15 cellular contexts compared by ENCODE assay signal in genomic region chr11:48210052-48210451, GRCh38. TPM values are rescaled to one million over a fixed set of nuclear protein-coding genes. Genes with fewer than 3 reads are reported as not detected.
A peak's percentile ranks its signal among the peaks of the same experiment; 100 is the strongest.
DNase-seq lines count a peak whose midpoint lies in the region; ATAC-seq, FAIRE-seq and TF ChIP-seq lines count a peak whose summit lies in the region.
"Had no signal": no experiment of that assay in that cellular context is flagged by ENCODE, and none has a peak within 500 bp of the region (broad histone marks: within the 10 kb centered on the region; RNA-seq: fewer than 3 reads in every experiment).

No MANE protein-coding gene starts in this region.

- no peaks in the 10 kb centered on the region for H3K36me3 ChIP-seq in breast epithelium

- no peak overlapping the region for H3K4me3 ChIP-seq in breast epithelium
- H3K4me3 ChIP-seq: dorsolateral prefrontal cortex, mucosa of descending colon had no signal

- no peaks in the 10 kb centered on the region for H3K4me1 Mint-ChIP-seq in glutamatergic neuron (ENCODE audit: low read depth, unreplicated experiment)
- H3K4me1 Mint-ChIP-seq: activated naive CD4-positive, alpha-beta T cell treated with anti-CD3 and anti-CD28 coated beads, Interleukin-2, amount 50 U/mL, for 24 hours had no signal

- peak; percentile 32 for DNase-seq in COLO829 (ENCODE audit: low spot score)
- DNase-seq in H54 (ENCODE audit: insufficient read length, low spot score), result no peak
- peak; percentile 55 for DNase-seq in RPMI7951 (ENCODE audit: low read depth)
- DNase-seq in glutamatergic neuron, result no peak
- no peak for DNase-seq in Kasumi-1 (lab: John Stamatoyannopoulos, UW)
- no peak for DNase-seq in NCI-H526 treated with DMSO at 0.1 percent for 48 hours (lab: John Stamatoyannopoulos, UW)
- no peak for DNase-seq in breast epithelium (ENCODE audit: low spot score in 2 of 2)
- DNase-seq: activated CD4-positive, alpha-beta T cell treated with anti-CD3 and anti-CD28 coated beads, Interleukin-2, amount 50 U/mL, for 1 hour; dorsolateral prefrontal cortex; NCI-H2171; Right ventricle myocardium superior had no signal

- no peak overlapping the region for H3K4me3 Mint-ChIP-seq in glutamatergic neuron (ENCODE audit: unreplicated experiment)
- H3K4me3 Mint-ChIP-seq: activated naive CD4-positive, alpha-beta T cell treated with anti-CD3 and anti-CD28 coated beads, Interleukin-2, amount 50 U/mL, for 24 hours had no signal

- peaks cover under 1% of the 10 kb centered on the region for H3K36me3 Mint-ChIP-seq in glutamatergic neuron (ENCODE audit: unreplicated experiment)
- H3K36me3 Mint-ChIP-seq: activated naive CD4-positive, alpha-beta T cell treated with anti-CD3 and anti-CD28 coated beads, Interleukin-2, amount 50 U/mL, for 24 hours had no signal

- H3K4me1 ChIP-seq in breast epithelium, result no peaks in the 10 kb centered on the region

- H3K9me3 Mint-ChIP-seq in glutamatergic neuron (ENCODE audit: unreplicated experiment), result peaks cover 2% of the 10 kb centered on the region
- H3K9me3 Mint-ChIP-seq: activated naive CD4-positive, alpha-beta T cell treated with anti-CD3 and anti-CD28 coated beads, Interleukin-2, amount 50 U/mL, for 24 hours had no signal

- no peaks in the 10 kb centered on the region for H3K9me3 ChIP-seq in breast epithelium
- H3K9me3 ChIP-seq: mucosa of descending colon had no signal

- no peak overlapping the region for H3K27ac Mint-ChIP-seq in glutamatergic neuron (ENCODE audit: unreplicated experiment)
- H3K27ac Mint-ChIP-seq: activated naive CD4-positive, alpha-beta T cell treated with anti-CD3 and anti-CD28 coated beads, Interleukin-2, amount 50 U/mL, for 24 hours had no signal

- peak; percentile 62 for FAIRE-seq in H54 (lab: Jason Lieb, UNC)

- no peak for ATAC-seq in HG02623 (IDR thresholded peaks at IDR 0.05; ENCODE audit: unreplicated experiment)
- ATAC-seq: mucosa of descending colon had no signal

- peak; percentile 9 for TF ChIP-seq CTCF in glutamatergic neuron (IDR thresholded peaks at IDR 0.05; ENCODE audit: partially characterized antibody, unreplicated experiment)
- no peak for TF ChIP-seq CTCF in breast epithelium (IDR thresholded peaks at IDR 0.05)

- H3K27me3 ChIP-seq in breast epithelium, result no peaks in the 10 kb centered on the region

- no peak overlapping the region for H3K27ac ChIP-seq in breast epithelium
- H3K27ac ChIP-seq: dorsolateral prefrontal cortex had no signal

- H3K27me3 Mint-ChIP-seq in glutamatergic neuron (ENCODE audit: unreplicated experiment), result peaks cover 3% of the 10 kb centered on the region
- H3K27me3 Mint-ChIP-seq: activated naive CD4-positive, alpha-beta T cell treated with anti-CD3 and anti-CD28 coated beads, Interleukin-2, amount 50 U/mL, for 24 hours had no signal

- intact Hi-C loops in breast epithelium (cut with DNase I; ENCODE audit: low total_unique reads), result no loop called here

- TF ChIP-seq POLR2A in H54 (IDR thresholded peaks at IDR 0.05; ENCODE audit: low read depth, low read length) (no peak), breast epithelium (IDR thresholded peaks at IDR 0.05) (no peak)

RNA-seq across cellular contexts. Expression of gene OR4B1, which starts 6.6 kb away (rescaled TPM):
- not detected in 2 replicates for total RNA-seq in RPMI7951 (2014; rRNA removed; shearing (Covaris generic))
- total RNA-seq in glutamatergic neuron (ENCODE audit: unreplicated experiment), result not detected
- not detected for total RNA-seq in breast epithelium
- total RNA-seq: dorsolateral prefrontal cortex, mucosa of descending colon, Right ventricle myocardium superior, ureter had no signal

RNA-seq across cellular contexts. Expression of gene OR4X2, which starts 34.9 kb away (rescaled TPM):
- total RNA-seq in RPMI7951 (2014; rRNA removed; shearing (Covaris generic)), result not detected in 2 replicates
- not detected for total RNA-seq in glutamatergic neuron (ENCODE audit: unreplicated experiment)
- not detected for total RNA-seq in breast epithelium
- total RNA-seq: dorsolateral prefrontal cortex, mucosa of descending colon, Right ventricle myocardium superior, ureter had no signal

RNA-seq across cellular contexts. Expression of gene OR4X1, which starts 53.6 kb away (rescaled TPM):
- total RNA-seq in RPMI7951 (2014; rRNA removed; shearing (Covaris generic)), result not detected in 2 replicates
- not detected for total RNA-seq in glutamatergic neuron (ENCODE audit: unreplicated experiment)
- total RNA-seq in breast epithelium, result not detected
- total RNA-seq: dorsolateral prefrontal cortex, mucosa of descending colon, Right ventricle myocardium superior, ureter had no signal

Comparison
In these comparisons a context has a peak if more than half of its experiments do, and no peak if none do; other contexts are left out.
1. DNase-seq: peak in COLO829 (single experiment) and RPMI7951 (single experiment); none in H54 (single experiment), glutamatergic neuron (single experiment), Kasumi-1 (0 of 2), NCI-H526 treated with DMSO at 0.1 percent for 48 hours (single experiment) and breast epithelium (0 of 2).